8 cellular contexts compared by ENCODE assay signal in genomic region chr19:8446055-8446709, GRCh38. TPM values are rescaled to one million over a fixed set of nuclear protein-coding genes. Genes with fewer than 3 reads are reported as not detected.
DNase-seq lines count a peak whose midpoint lies in the region; TF ChIP-seq lines count a peak whose summit lies in the region.

No MANE protein-coding gene starts in this region.

- no peaks in the 10 kb centered on the region for H3K9me3 ChIP-seq in SJSA1 (replicated peaks)

- H3K27me3 ChIP-seq in SJSA1 (replicated peaks) = no peaks in the 10 kb centered on the region

- H3K4me1 ChIP-seq in SJSA1 (replicated peaks) = peaks cover 19% of the 10 kb centered on the region

- peak overlapping the region; percentile 80 for H3K27ac ChIP-seq in SJSA1

- peaks cover 44% of the 10 kb centered on the region for H3K36me3 ChIP-seq in SJSA1

- peak overlapping the region; percentile 96 for H3K4me3 ChIP-seq in GM12864 (ENCODE audit: low read depth, low read length)
- peak overlapping the region; percentile 85 for H3K4me3 ChIP-seq in SJSA1
- peak overlapping the region; percentile 87 for H3K4me3 ChIP-seq in fibroblast of pulmonary artery (replicated peaks; ENCODE audit: low read depth, low read length)
- peak overlapping the region; percentile 85 for H3K4me3 ChIP-seq in retinal pigment epithelial cell (ENCODE audit: low read length)

- no peak for TF ChIP-seq CTCF in GM12864 (IDR thresholded peaks at IDR 0.05; ENCODE audit: low read depth, low read length, missing control alignments)
- TF ChIP-seq CTCF in fibroblast of pulmonary artery (IDR thresholded peaks at IDR 0.05; ENCODE audit: low read length, missing control alignments) = no peak
- no peak for TF ChIP-seq CTCF in retinal pigment epithelial cell (conservative IDR thresholded peaks at IDR 0.05; ENCODE audit: low read depth, low read length)

- DNase-seq in GM12864 (ENCODE audit: low read depth) (no peak), SJSA1 (ENCODE audit: low read depth in 1 of 2, low spot score in 2 of 2) (no peak), fibroblast of pulmonary artery (ENCODE audit: low read depth) (no peak), retinal pigment epithelial cell (ENCODE audit: low read depth) (no peak), NCI-H446 treated with DMSO at 0.1 percent for 48 hours (lab: John Stamatoyannopoulos, UW) (no peak), NCI-H1105 treated with DMSO at 0.1 percent for 48 hours (lab: John Stamatoyannopoulos, UW) (no peak), SKM-1 (lab: John Stamatoyannopoulos, UW; ENCODE audit: unreplicated experiment) (no peak)
- DNase-seq in stimulated activated CD4-positive, alpha-beta T cell treated with anti-CD3 and anti-CD28 coated beads, Interleukin-4, amount 100 ng/mL, for 1 hour = no peak

RNA-seq across cellular contexts. Expression of gene HNRNPM, which starts 1.4 kb away (rescaled TPM):
- total RNA-seq in SJSA1 (2014; rRNA removed; shearing (Covaris generic)) = 125 and 127 TPM in 2 replicates

RNA-seq across cellular contexts. Expression of gene MARCHF2, which starts 33.1 kb away (rescaled TPM):
- 37.9 and 45.5 TPM in 2 replicates for total RNA-seq in SJSA1 (2014; rRNA removed; shearing (Covaris generic))

RNA-seq across cellular contexts. Expression of gene RAB11B, which starts 56.0 kb away (rescaled TPM):
- 5.6 and 9.1 TPM in 2 replicates for total RNA-seq in SJSA1 (2014; rRNA removed; shearing (Covaris generic))

RNA-seq across cellular contexts. Expression of gene PRAM1, which starts 56.3 kb away (rescaled TPM):
- not detected in 2 replicates for total RNA-seq in SJSA1 (2014; rRNA removed; shearing (Covaris generic))
